Comparison of ENCODE assay signal across 15 cellular contexts in the genomic region with DNA sequence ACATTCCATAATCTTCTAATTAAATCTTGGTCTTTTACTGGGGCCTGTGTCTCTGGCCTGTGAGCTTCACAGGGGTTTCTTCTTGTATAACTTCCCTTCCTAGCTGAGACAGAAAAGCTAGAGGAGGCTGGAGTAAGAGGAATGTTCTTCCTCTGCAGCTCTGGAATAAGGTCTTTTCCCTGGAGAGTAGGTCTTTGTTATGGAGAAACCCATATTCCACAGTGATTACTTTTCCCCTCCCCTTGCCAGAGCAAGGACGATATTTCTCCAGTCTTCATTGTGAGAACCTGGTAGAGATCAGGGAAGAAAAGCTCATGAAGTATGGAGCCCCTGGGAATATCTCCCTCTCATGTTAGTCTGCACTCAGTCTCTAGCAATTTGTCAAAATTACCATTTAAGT. TPM values are rescaled to one million over a fixed set of nuclear protein-coding genes. Genes with fewer than 3 reads are reported as not detected.
"Had no signal": no experiment of that assay in that cellular context is flagged by ENCODE, and none has a peak within 500 bp of the region (broad histone marks: within the 10 kb centered on the region; RNA-seq: fewer than 3 reads in every experiment).

No MANE protein-coding gene starts in this region.

- H2AFZ ChIP-seq: hepatocyte had no signal

- ATAC-seq: pancreas; stimulated activated memory B cell treated with anti-CD40 and anti-IgM and Interleukin-4, amounts not matched to agents 10 μg/mL and 1 μg/mL and 100 μg/mL, for 72 hours had no signal

- H3K4me3 ChIP-seq: colonic mucosa, esophagus muscularis mucosa, hepatocyte, pancreas had no signal

- H3K4me1 Mint-ChIP-seq: activated CD4-positive, alpha-beta memory T cell treated with anti-CD3 and anti-CD28 coated beads, Interleukin-2, amount 10 ng/mL, durations not matched to agents 7 days and 5 days; activated naive CD8-positive, alpha-beta T cell treated with anti-CD3 and anti-CD28 coated beads for 36 hours; brain; stimulated activated memory B cell treated with anti-CD40 and anti-IgM and Interleukin-4, amounts not matched to agents 10 μg/mL and 1 μg/mL and 100 μg/mL, for 72 hours had no signal

- H3K27ac ChIP-seq: colonic mucosa, esophagus muscularis mucosa, hepatocyte, pancreas, VCaP had no signal

- DNase-seq: activated CD4-positive, alpha-beta memory T cell treated with anti-CD3 and anti-CD28 coated beads, Interleukin-2, amount 10 ng/mL, durations not matched to agents 7 days and 5 days; activated naive CD8-positive, alpha-beta T cell treated with anti-CD3 and anti-CD28 coated beads for 36 hours; activated T-cell treated with anti-CD3 and anti-CD28 coated beads, Interleukin-2, amount 50 U/mL, for 24 hours; amygdala; central memory CD4-positive, alpha-beta T cell; colonic mucosa; pancreas; stimulated activated CD4-positive, alpha-beta T cell treated with anti-CD3 and anti-CD28 coated beads, Interleukin-2, amount 100 ng/mL, for 48 hours; T-helper 1 cell had no signal

- H3K4me1 ChIP-seq: colonic mucosa, esophagus muscularis mucosa, pancreas had no signal

- H3K79me2 ChIP-seq: hepatocyte had no signal

- FAIRE-seq: pancreas had no signal

- H3K4me2 ChIP-seq: hepatocyte had no signal

- H3K27ac Mint-ChIP-seq: activated CD4-positive, alpha-beta memory T cell treated with anti-CD3 and anti-CD28 coated beads, Interleukin-2, amount 10 ng/mL, durations not matched to agents 7 days and 5 days; activated naive CD8-positive, alpha-beta T cell treated with anti-CD3 and anti-CD28 coated beads for 36 hours; activated T-cell treated with anti-CD3 and anti-CD28 coated beads, Interleukin-2, amount 50 U/mL, for 24 hours; stimulated activated memory B cell treated with anti-CD40 and anti-IgM and Interleukin-4, amounts not matched to agents 10 μg/mL and 1 μg/mL and 100 μg/mL, for 72 hours had no signal

- H3K9me3 Mint-ChIP-seq: activated CD4-positive, alpha-beta memory T cell treated with anti-CD3 and anti-CD28 coated beads, Interleukin-2, amount 10 ng/mL, durations not matched to agents 7 days and 5 days; activated naive CD8-positive, alpha-beta T cell treated with anti-CD3 and anti-CD28 coated beads for 36 hours; neural crest cell had no signal

- H3K4me3 Mint-ChIP-seq: activated CD4-positive, alpha-beta memory T cell treated with anti-CD3 and anti-CD28 coated beads, Interleukin-2, amount 10 ng/mL, durations not matched to agents 7 days and 5 days; activated naive CD8-positive, alpha-beta T cell treated with anti-CD3 and anti-CD28 coated beads for 36 hours; activated T-cell treated with anti-CD3 and anti-CD28 coated beads, Interleukin-2, amount 50 U/mL, for 24 hours; brain; neural crest cell; stimulated activated memory B cell treated with anti-CD40 and anti-IgM and Interleukin-4, amounts not matched to agents 10 μg/mL and 1 μg/mL and 100 μg/mL, for 72 hours had no signal

- H3K36me3 Mint-ChIP-seq: activated naive CD8-positive, alpha-beta T cell treated with anti-CD3 and anti-CD28 coated beads for 36 hours; brain; stimulated activated memory B cell treated with anti-CD40 and anti-IgM and Interleukin-4, amounts not matched to agents 10 μg/mL and 1 μg/mL and 100 μg/mL, for 72 hours had no signal

- H3K36me3 ChIP-seq: colonic mucosa, esophagus muscularis mucosa, pancreas had no signal

- H3K27me3 ChIP-seq: colonic mucosa, esophagus muscularis mucosa, hepatocyte, pancreas had no signal

- H3K9me3 ChIP-seq: colonic mucosa, esophagus muscularis mucosa, pancreas had no signal

- H3K27me3 Mint-ChIP-seq: activated CD4-positive, alpha-beta memory T cell treated with anti-CD3 and anti-CD28 coated beads, Interleukin-2, amount 10 ng/mL, durations not matched to agents 7 days and 5 days; activated naive CD8-positive, alpha-beta T cell treated with anti-CD3 and anti-CD28 coated beads for 36 hours; activated T-cell treated with anti-CD3 and anti-CD28 coated beads, Interleukin-2, amount 50 U/mL, for 24 hours; stimulated activated memory B cell treated with anti-CD40 and anti-IgM and Interleukin-4, amounts not matched to agents 10 μg/mL and 1 μg/mL and 100 μg/mL, for 72 hours had no signal

RNA-seq across cellular contexts. Expression of a gene that starts 18.8 kb away (rescaled TPM):
- total RNA-seq: activated CD4-positive, alpha-beta memory T cell treated with anti-CD3 and anti-CD28 coated beads, Interleukin-2, amount 10 ng/mL, durations not matched to agents 7 days and 5 days; activated naive CD8-positive, alpha-beta T cell treated with anti-CD3 and anti-CD28 coated beads for 36 hours had no signal
